In genomic region chrX:130165703-130166502, GRCh38 we compare ENCODE assay signal across 8 cellular contexts.
A peak's percentile ranks its signal among the peaks of the same experiment; 100 is the strongest.
DNase-seq lines count a peak whose midpoint lies in the region; ATAC-seq, FAIRE-seq and TF ChIP-seq lines count a peak whose summit lies in the region.

AIFM1 (minus strand) TSS chrX:130165841; CDS start chrX:130165656, 185 bp downstream.

- peak; percentile 17 for FAIRE-seq in islet of Langerhans (lab: Jason Lieb, UNC)

- H3K4me3 ChIP-seq in AG09309 (ENCODE audit: control insufficient read depth, low read depth, low read length) = peak within 1 kb of the TSS; percentile 53

- ATAC-seq in GM19035 (IDR thresholded peaks at IDR 0.05; ENCODE audit: unreplicated experiment) (peak; percentile 89), HG03354 (IDR thresholded peaks at IDR 0.05; ENCODE audit: poor library complexity, severe bottlenecking, unreplicated experiment) (peak; percentile 88)
- ATAC-seq in activated CD4-positive, CD25-positive, alpha-beta regulatory T cell treated with anti-CD3 and anti-CD28 coated beads, Interleukin-2, amount 50 U/mL, for 24 hours = peak; percentile 94 to 95

- no peak for TF ChIP-seq CTCF in AG09309 (IDR thresholded peaks at IDR 0.05; ENCODE audit: control insufficient read depth, insufficient read depth, low read depth, low read length, missing control alignments)

- DNase-seq in AG09309 (ENCODE audit: low read depth) = peak; percentile 85
- peak; percentile 84 for DNase-seq in NCI-H446 treated with DMSO at 0.1 percent for 48 hours (lab: John Stamatoyannopoulos, UW)
- DNase-seq in cerebellar cortex (ENCODE audit: low spot score) = peak; percentile 90
- DNase-seq in stimulated activated CD4-positive, alpha-beta T cell treated with anti-CD3 and anti-CD28 coated beads, Interleukin-12 subunit alpha, Interleukin-12 subunit beta, amount 100 ng/mL, for 4 hours = peak; percentile 78

Comparison
In these comparisons a context has a peak if more than half of its experiments do, and no peak if none do; other contexts are left out.
1. Peak in every context shown above with its lines: DNase-seq, ATAC-seq and H3K4me3 ChIP-seq.